In the genomic region with DNA sequence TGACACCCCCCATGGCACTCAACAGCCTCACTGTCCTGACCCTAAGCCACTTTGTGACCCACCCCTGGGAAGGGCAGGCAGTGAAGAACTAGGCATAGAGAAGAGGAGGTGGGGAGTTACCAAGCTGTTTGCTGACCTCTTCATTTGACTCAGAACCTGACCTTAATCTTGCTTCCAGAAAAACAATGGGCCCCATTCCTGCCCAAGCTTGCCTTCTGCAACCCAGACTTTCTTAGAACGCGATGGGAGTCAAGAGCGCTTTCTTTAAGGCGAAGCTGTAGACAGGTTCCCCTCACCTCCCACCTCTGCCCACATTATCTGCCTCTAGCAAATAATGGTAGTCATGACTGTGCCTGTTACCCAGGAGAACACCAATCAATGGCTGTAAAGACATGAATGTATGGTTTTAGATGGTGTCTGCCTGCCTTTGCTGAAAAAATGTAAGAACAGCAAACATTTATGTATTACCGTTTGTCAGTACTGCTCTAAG, we compare ENCODE assay signal across 1 cellular context.
TF ChIP-seq lines count a peak whose summit lies in the region.

No MANE protein-coding gene starts in this region.

TF ChIP-seq in IMR-90, 13 proteins besides CTCF, POLR2A, EP300 and RAD21 (continued from another document):
- TF ChIP-seq RCOR1 (IDR thresholded peaks at IDR 0.05; ENCODE audit: insufficient replicate concordance, low read length) (no peak), CHD1 (IDR thresholded peaks at IDR 0.05; ENCODE audit: low read depth, low read length) (no peak), SMC3 (IDR thresholded peaks at IDR 0.05; ENCODE audit: low read depth, low read length) (no peak), CEBPB (IDR thresholded peaks at IDR 0.05; ENCODE audit: low read depth, low read length) (no peak)
- TF ChIP-seq, protein P1, sequence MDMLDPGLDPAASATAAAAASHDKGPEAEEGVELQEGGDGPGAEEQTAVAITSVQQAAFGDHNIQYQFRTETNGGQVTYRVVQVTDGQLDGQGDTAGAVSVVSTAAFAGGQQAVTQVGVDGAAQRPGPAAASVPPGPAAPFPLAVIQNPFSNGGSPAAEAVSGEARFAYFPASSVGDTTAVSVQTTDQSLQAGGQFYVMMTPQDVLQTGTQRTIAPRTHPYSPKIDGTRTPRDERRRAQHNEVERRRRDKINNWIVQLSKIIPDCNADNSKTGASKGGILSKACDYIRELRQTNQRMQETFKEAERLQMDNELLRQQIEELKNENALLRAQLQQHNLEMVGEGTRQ (IDR thresholded peaks at IDR 0.05; ENCODE audit: low read depth, low read length), result no peak
- TF ChIP-seq, protein P2, sequence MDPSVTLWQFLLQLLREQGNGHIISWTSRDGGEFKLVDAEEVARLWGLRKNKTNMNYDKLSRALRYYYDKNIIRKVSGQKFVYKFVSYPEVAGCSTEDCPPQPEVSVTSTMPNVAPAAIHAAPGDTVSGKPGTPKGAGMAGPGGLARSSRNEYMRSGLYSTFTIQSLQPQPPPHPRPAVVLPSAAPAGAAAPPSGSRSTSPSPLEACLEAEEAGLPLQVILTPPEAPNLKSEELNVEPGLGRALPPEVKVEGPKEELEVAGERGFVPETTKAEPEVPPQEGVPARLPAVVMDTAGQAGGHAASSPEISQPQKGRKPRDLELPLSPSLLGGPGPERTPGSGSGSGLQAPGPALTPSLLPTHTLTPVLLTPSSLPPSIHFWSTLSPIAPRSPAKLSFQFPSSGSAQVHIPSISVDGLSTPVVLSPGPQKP (IDR thresholded peaks at IDR 0.05; ENCODE audit: borderline replicate concordance, low read depth, low read length), result no peak
